Comparison of ENCODE assay signal across 15 cellular contexts in genomic region chr20:57774951-57775350, GRCh38.
DNase-seq lines count a peak whose midpoint lies in the region; ATAC-seq and TF ChIP-seq lines count a peak whose summit lies in the region.
"Had no signal": no experiment of that assay in that cellular context is flagged by ENCODE, and none has a peak within 500 bp of the region (broad histone marks: within the 10 kb centered on the region; RNA-seq: fewer than 3 reads in every experiment).

No MANE protein-coding gene starts in this region.

- peak overlapping the region; percentile 42 for H4K91ac ChIP-seq in trophoblast cell (ENCODE audit: low read depth, low read length)

- TF ChIP-seq CTCF in C4-2B (conservative IDR thresholded peaks at IDR 0.05) (no peak), coronary artery (IDR thresholded peaks at IDR 0.05) (no peak), suprapubic skin (IDR thresholded peaks at IDR 0.05) (no peak), breast epithelium (IDR thresholded peaks at IDR 0.05) (no peak)

- peak overlapping the region; percentile 23 for H2BK12ac ChIP-seq in trophoblast cell (ENCODE audit: low read length)

- no peak for ATAC-seq in HG03439 (IDR thresholded peaks at IDR 0.05; ENCODE audit: unreplicated experiment)

- H3K9me3 ChIP-seq in trophoblast cell (ENCODE audit: insufficient read depth, low read depth, low read length) (no peaks in the 10 kb centered on the region), suprapubic skin (no peaks in the 10 kb centered on the region), breast epithelium (no peaks in the 10 kb centered on the region)
- H3K9me3 ChIP-seq: BLaER1 had no signal

- H4K12ac ChIP-seq in trophoblast cell (ENCODE audit: low read depth, low read length) = no peak overlapping the region

- no peaks in the 10 kb centered on the region for H3K36me3 ChIP-seq in trophoblast cell (ENCODE audit: control insufficient read depth in 1 of 2, insufficient read depth in 2 of 2, low read length in 2 of 2)
- H3K36me3 ChIP-seq in suprapubic skin = no peaks in the 10 kb centered on the region
- no peaks in the 10 kb centered on the region for H3K36me3 ChIP-seq in breast epithelium
- no peaks in the 10 kb centered on the region for H3K36me3 ChIP-seq in mesendoderm (ENCODE audit: control insufficient read depth, insufficient read depth, low read length)
- H3K36me3 ChIP-seq: BLaER1 had no signal

- DNase-seq in coronary artery (ENCODE audit: low spot score) (peak; percentile 67), trophoblast cell (no peak), suprapubic skin (ENCODE audit: low spot score in 2 of 2) (peak; percentile 32 to 68), breast epithelium (ENCODE audit: low spot score in 2 of 2) (no peak), mesendoderm (no peak)
- DNase-seq: AML-193; CD4-positive, CD25-positive, alpha-beta regulatory T cell; DMS53; GF-D8; HCEC 1CT; HFFc6; IMR-90 had no signal

- H2BK5ac ChIP-seq in trophoblast cell (ENCODE audit: low read depth, low read length, poor library complexity) = no peak overlapping the region
- H2BK5ac ChIP-seq in mesendoderm (ENCODE audit: low read length) = no peak overlapping the region

- H2BK120ac ChIP-seq in trophoblast cell (ENCODE audit: insufficient read depth, low read length, poor library complexity) (no peak overlapping the region), mesendoderm (ENCODE audit: low read depth, low read length) (no peak overlapping the region)

- H3K79me2 ChIP-seq in trophoblast cell (ENCODE audit: control insufficient read depth, insufficient read depth, low read length, poor library complexity) (no peaks in the 10 kb centered on the region), mesendoderm (ENCODE audit: control insufficient read depth, insufficient read depth, low read length) (no peaks in the 10 kb centered on the region)

- H3K4ac ChIP-seq in trophoblast cell (ENCODE audit: low read depth, low read length) (no peak overlapping the region), mesendoderm (ENCODE audit: low read depth, low read length) (no peak overlapping the region)

- H3K79me1 ChIP-seq in trophoblast cell (ENCODE audit: low read length) = peaks cover 23% of the 10 kb centered on the region
- H3K79me1 ChIP-seq in mesendoderm (ENCODE audit: low read length) = no peaks in the 10 kb centered on the region

- H3K18ac ChIP-seq in trophoblast cell (ENCODE audit: low read length) (no peak overlapping the region), mesendoderm (ENCODE audit: low read length) (no peak overlapping the region)

- H2AK5ac ChIP-seq in trophoblast cell (ENCODE audit: low read length) (peak overlapping the region; percentile 32), mesendoderm (ENCODE audit: low read length) (no peak overlapping the region)

- intact Hi-C loops in breast epithelium (cut with DNase I; ENCODE audit: low total_unique reads) = no loop called here

- TF ChIP-seq POLR2A in suprapubic skin (IDR thresholded peaks at IDR 0.05) (no peak), breast epithelium (IDR thresholded peaks at IDR 0.05) (no peak)

- no peak overlapping the region for H2BK15ac ChIP-seq in mesendoderm (replicated peaks; ENCODE audit: low read depth)

- TF ChIP-seq EP300 in suprapubic skin (IDR thresholded peaks at IDR 0.05) = no peak

- no peak overlapping the region for H2AFZ ChIP-seq in trophoblast cell (ENCODE audit: insufficient read depth, low read length, poor library complexity)

- H3K9ac ChIP-seq in trophoblast cell (ENCODE audit: low read length) (no peak overlapping the region), mesendoderm (ENCODE audit: low read length) (no peak overlapping the region)
- H3K9ac ChIP-seq: BLaER1 had no signal

- no peak overlapping the region for H3K4me2 ChIP-seq in trophoblast cell (ENCODE audit: low read length)
- H3K4me2 ChIP-seq in mesendoderm (ENCODE audit: low read length) = no peak overlapping the region
- H3K4me2 ChIP-seq: BLaER1 had no signal

- H3K4me3 ChIP-seq in coronary artery = no peak overlapping the region
- H3K4me3 ChIP-seq in trophoblast cell (ENCODE audit: low read depth, low read length) = no peak overlapping the region
- no peak overlapping the region for H3K4me3 ChIP-seq in suprapubic skin
- no peak overlapping the region for H3K4me3 ChIP-seq in breast epithelium
- H3K4me3 ChIP-seq in mesendoderm (ENCODE audit: low read length) = no peak overlapping the region
- H3K4me3 ChIP-seq: BLaER1 had no signal

- H4K8ac ChIP-seq in trophoblast cell (ENCODE audit: low read depth, low read length) = no peak overlapping the region
- H4K8ac ChIP-seq in mesendoderm (ENCODE audit: low read depth, low read length) = no peak overlapping the region

- WGBS in trophoblast cell (ENCODE audit: extremely low coverage, insufficient coverage, insufficient read length) = no CpG with 5 or more reads among the region's 5 CpGs
- 93% methylated on average over 5 of the region's 5 CpGs for WGBS in suprapubic skin
- WGBS in mesendoderm (ENCODE audit: extremely low coverage, insufficient coverage, low lambda C conversion rate) = no CpG with 5 or more reads among the region's 5 CpGs

- H3K27me3 ChIP-seq in trophoblast cell (ENCODE audit: insufficient read depth, low read length) (no peaks in the 10 kb centered on the region), suprapubic skin (peaks cover 7% of the 10 kb centered on the region), breast epithelium (no peaks in the 10 kb centered on the region), mesendoderm (ENCODE audit: insufficient read depth, low read length, poor library complexity) (no peaks in the 10 kb centered on the region)
- H3K27me3 ChIP-seq: BLaER1 had no signal

- H3K27ac ChIP-seq in C4-2B (peak overlapping the region; percentile 91), coronary artery (no peak overlapping the region), trophoblast cell (ENCODE audit: low read depth, low read length) (no peak overlapping the region), suprapubic skin (no peak overlapping the region), breast epithelium (no peak overlapping the region), mesendoderm (ENCODE audit: low read depth, low read length) (no peak overlapping the region)
- H3K27ac ChIP-seq: BLaER1 had no signal

- no peak overlapping the region for H3K14ac ChIP-seq in trophoblast cell (ENCODE audit: low read length)

- no peak overlapping the region for H3K56ac ChIP-seq in mesendoderm (ENCODE audit: low read length)

- H4K5ac ChIP-seq in mesendoderm (ENCODE audit: low read length) = no peak overlapping the region

- H3K23ac ChIP-seq in trophoblast cell (ENCODE audit: low read length) = no peak overlapping the region
- H3K23ac ChIP-seq in mesendoderm (ENCODE audit: low read length) = no peak overlapping the region

- peaks cover 20 to 32% of the 10 kb centered on the region in 2 experiments for H3K4me1 ChIP-seq in trophoblast cell (ENCODE audit: control insufficient read depth in 1 of 2, insufficient read depth in 2 of 2, low read length in 2 of 2)
- peaks cover 9% of the 10 kb centered on the region for H3K4me1 ChIP-seq in suprapubic skin
- no peaks in the 10 kb centered on the region for H3K4me1 ChIP-seq in breast epithelium
- no peaks in the 10 kb centered on the region for H3K4me1 ChIP-seq in mesendoderm (ENCODE audit: control insufficient read depth, low read depth, low read length)

Comparison
In these comparisons a context has a peak if more than half of its experiments do, and no peak if none do; other contexts are left out.
1. DNase-seq: peak in coronary artery (single experiment) and suprapubic skin (2 of 2); none in trophoblast cell (0 of 2), breast epithelium (0 of 2) and mesendoderm (single experiment).